ENCODE assay signal across 1 cellular context in genomic region chr4:52423967-52424366, GRCh38.
TF ChIP-seq lines count a peak whose summit lies in the region.

No MANE protein-coding gene starts in this region.

TF ChIP-seq in GM12878, 131 proteins besides CTCF, POLR2A, EP300 and RAD21:
- TF ChIP-seq ZBTB4 (CRISPR knock-in tag; IDR thresholded peaks at IDR 0.05) (no peak), GATAD2B (conservative IDR thresholded peaks at IDR 0.05; ENCODE audit: low read depth) (no peak), E2F4 (IDR thresholded peaks at IDR 0.05; ENCODE audit: low read depth, low read length) (no peak), ZNF24 (IDR thresholded peaks at IDR 0.05) (no peak), JUNB (IDR thresholded peaks at IDR 0.05) (no peak)
